ENCODE assay signal across 1 cellular context in the genomic region with DNA sequence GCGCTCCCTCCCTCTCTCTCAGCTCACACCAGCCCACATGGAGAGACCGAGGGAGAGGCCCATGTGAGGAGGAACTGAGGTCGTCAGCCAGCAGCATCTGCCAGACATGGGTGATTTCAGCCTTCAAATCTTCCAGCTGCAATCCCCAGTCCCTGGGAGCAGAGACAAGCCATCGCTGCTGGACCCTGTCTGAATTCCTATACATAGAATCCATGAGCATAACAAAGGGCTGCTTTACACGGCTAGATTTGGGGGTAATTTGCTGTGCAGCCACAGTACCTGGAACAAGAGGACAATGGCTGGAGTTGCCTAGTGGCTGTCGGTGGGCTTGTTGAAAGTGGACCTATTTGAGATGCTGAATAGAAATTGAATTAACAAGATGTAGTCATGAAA.
TF ChIP-seq lines count a peak whose summit lies in the region.

No MANE protein-coding gene starts in this region.

TF ChIP-seq in H1, 55 proteins besides CTCF, POLR2A, EP300 and RAD21:
- no peak for TF ChIP-seq RNF2 (IDR thresholded peaks at IDR 0.05; ENCODE audit: borderline replicate concordance, low read depth, low read length, missing control alignments, poor library complexity, severe bottlenecking)
